8 cellular contexts compared by ENCODE assay signal in the genomic region with DNA sequence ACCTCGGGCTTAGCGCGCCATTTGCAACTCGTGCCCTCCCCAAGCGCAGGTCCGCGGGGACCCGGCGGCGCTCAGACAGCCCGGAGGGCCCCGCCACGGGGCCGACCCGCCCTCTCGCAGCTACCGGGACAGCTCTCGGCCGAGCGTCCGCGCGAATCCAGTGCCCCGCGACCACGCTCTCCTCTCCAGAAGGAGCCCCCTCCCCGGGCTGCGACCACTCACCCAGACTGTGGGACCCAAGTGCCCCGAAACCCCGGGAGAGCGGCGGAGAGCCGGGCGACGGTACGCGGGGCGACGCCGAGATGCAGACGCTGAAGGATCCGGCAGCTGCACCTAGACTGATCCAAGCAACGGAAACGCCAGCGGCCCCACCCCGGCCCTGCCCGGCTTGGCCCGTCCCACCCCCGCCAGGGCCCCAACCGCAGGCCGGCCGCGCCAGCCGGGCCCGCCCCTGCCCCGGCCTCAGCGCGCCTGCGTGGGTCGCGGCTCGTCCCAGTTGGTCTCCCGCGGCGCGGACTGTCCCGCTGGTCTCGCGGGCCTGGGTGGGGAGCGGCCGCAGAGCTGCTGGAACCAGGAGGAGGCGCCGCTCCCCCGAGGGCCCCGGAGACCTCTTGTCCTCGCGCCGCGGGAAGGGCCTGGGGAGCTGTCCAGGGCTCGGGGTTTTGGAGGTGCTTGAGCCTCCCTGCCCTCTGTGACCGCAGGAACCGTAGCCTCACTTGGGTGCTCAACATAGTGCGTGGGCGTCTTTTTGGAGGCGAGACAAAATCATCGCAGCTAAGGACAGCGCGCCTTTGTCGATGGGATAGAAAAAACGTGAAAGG. TPM values are rescaled to one million over a fixed set of nuclear protein-coding genes. Genes with fewer than 3 reads are reported as not detected.
A peak's percentile ranks its signal among the peaks of the same experiment; 100 is the strongest.
DNase-seq lines count a peak whose midpoint lies in the region; ATAC-seq, FAIRE-seq and TF ChIP-seq lines count a peak whose summit lies in the region.

A gene (minus strand): TSS at position 340 of the 821 bp plus-strand sequence. CDS start 391 bp downstream, outside the sequence.

- RAD21 ChIA-PET in GM12878 (lab: Charles Lee; ENCODE audit: unreplicated experiment): interaction anchor here (0.7 to 1.7 kb wide), 8 partner anchors 14 to 1252 kb away, joined by 3 to 7 read pairs (median 4); no protein-coding TSS in a partner anchor

- H3K27me3 ChIP-seq in GM12878 (replicated peaks in 1 of 2; ENCODE audit: control insufficient read depth in 2 of 2, insufficient read depth in 2 of 2, low read length in 1 of 2): no peaks in the 10 kb centered on the region

- CTCF ChIA-PET in GM12878 (lab: Yijun Ruan, JAX): interaction anchor here (0.5 to 1.6 kb wide), 10 partner anchors 12 to 128 kb away, joined by 3 to 7 read pairs (median 3); no protein-coding TSS in a partner anchor

- POLR2A ChIA-PET in GM12878 (lab: Charles Lee): interaction anchor here (0.6 to 1.3 kb wide), 6 partner anchors 12 to 1386 kb away, joined by 3 to 5 read pairs (median 4); a partner anchor contains a TSS

- TF ChIP-seq POLR2A in GM12892 (IDR thresholded peaks at IDR 0.05; ENCODE audit: low read depth, low read length): peak; percentile 87
- TF ChIP-seq POLR2A in GM12878 (IDR thresholded peaks at IDR 0.05; ENCODE audit: low read depth, low read length): peak; percentile 94

- peak within 1 kb of the TSS; percentile 100 for H3K4me3 Mint-ChIP-seq in HFFc6

- no peaks in the 10 kb centered on the region for H3K9me3 ChIP-seq in GM12878 (replicated peaks; ENCODE audit: control insufficient read depth, insufficient read depth, low read length)

- peak within 1 kb of the TSS; percentile 89 for H3K9ac ChIP-seq in GM12878 (ENCODE audit: control insufficient read depth, insufficient read depth, low read length)

- H3K79me2 ChIP-seq in GM12878 (ENCODE audit: control insufficient read depth, insufficient read depth, low read length): peaks cover 15% of the 10 kb centered on the region

- no peaks in the 10 kb centered on the region for H3K36me3 ChIP-seq in GM12878 (ENCODE audit: control insufficient read depth in 2 of 2, insufficient read depth in 2 of 2, low read length in 1 of 2)

- no peak for TF ChIP-seq CTCF in HFFc6 (IDR thresholded peaks at IDR 0.05)
- peak in 2 of 3 experiments; percentile 33 to 54; a peak in 3 of 6 replicates for TF ChIP-seq CTCF in GM12878 (IDR thresholded peaks at IDR 0.05 in 2 of 3, conservative IDR thresholded peaks at IDR 0.05 in 1 of 3; ENCODE audit: control insufficient read depth in 2 of 3, extremely low read depth in 1 of 3, insufficient read depth in 1 of 3, low read depth in 3 of 3, low read length in 3 of 3)

- peak within 1 kb of the TSS; percentile 93 for H2AFZ ChIP-seq in GM12878 (ENCODE audit: control insufficient read depth, low read depth, low read length)

- H4K20me1 ChIP-seq in GM12878 (ENCODE audit: control insufficient read depth, insufficient read depth): no peaks in the 10 kb centered on the region

- peaks cover 37% of the 10 kb centered on the region for H3K36me3 Mint-ChIP-seq in HFFc6 (ENCODE audit: low read depth)

- no peaks in the 10 kb centered on the region for H3K9me3 Mint-ChIP-seq in HFFc6

- peak; percentile 95 for ATAC-seq in GM12878
- ATAC-seq in sciatic nerve: peak; percentile 93

- in situ Hi-C loops in GM12878 (cut with MboI): no loop called here

- H3K4me3 ChIP-seq in GM12878: peak within 1 kb of the TSS; percentile 90

- peak; percentile 38; the same call in 1 of the 2 replicates for TF ChIP-seq RAD21 in GM12878 (IDR thresholded peaks at IDR 0.05; ENCODE audit: insufficient read depth, low read depth, low read length)

- BruUV-seq in GM12878 (replicated peaks; lab: Mats Ljungman, UMichigan): no TSS peak

- 1% methylated on average over 67 of the region's 90 CpGs for WGBS in GM12878 (ENCODE audit: insufficient coverage, insufficient replicate concordance, low lambda C conversion rate, missing lambda C conversion rate)

- H3K4me2 ChIP-seq in GM12878 (ENCODE audit: control insufficient read depth, insufficient read depth): peak within 1 kb of the TSS; percentile 77

- peaks cover 15% of the 10 kb centered on the region for H3K4me1 ChIP-seq in GM12878 (ENCODE audit: control insufficient read depth, insufficient read depth, low read length)

- H3K27me3 Mint-ChIP-seq in HFFc6 (ENCODE audit: insufficient read depth): peaks cover 5% of the 10 kb centered on the region

- SMC1A ChIA-PET in GM12878 (lab: Charles Lee; ENCODE audit: uncharacterized antibody, unreplicated experiment): interaction anchor here (0.9 to 2.1 kb wide), 5 partner anchors 11 to 131 kb away, joined by 3 to 8 read pairs (median 4); no protein-coding TSS in a partner anchor

- intact Hi-C loops in GM12878 (cut with micrococcal nuclease; ENCODE audit: unreplicated experiment) (loop anchor here (1.0 to 5.0 kb wide), 2 partner anchors 29 to 175 kb away; a partner anchor contains a TSS), sciatic nerve (cut with DNase I) (no loop called here)

- peaks cover 46% of the 10 kb centered on the region for H3K4me1 Mint-ChIP-seq in HFFc6 (ENCODE audit: low read depth)

- peak within 1 kb of the TSS; percentile 85 for H3K27ac ChIP-seq in GM12878 (ENCODE audit: control insufficient read depth, insufficient read depth)

- TF ChIP-seq EP300 in GM12878 (IDR thresholded peaks at IDR 0.05; ENCODE audit: borderline replicate concordance in 1 of 2, control insufficient read depth in 1 of 2, low read depth in 2 of 2, low read length in 2 of 2): 0 out of 4 replicates have a peak, but pooled peaks of 1 of the 2 experiments have one; percentile 3

- DNase-seq in GM12892 (ENCODE audit: insufficient read length) (peak; percentile 67), HFFc6 (peak; percentile 88), NCI-H1048 (lab: John Stamatoyannopoulos, UW) (peak; percentile 62), T-helper 9 cell (peak; percentile 47), GM12878 (ENCODE audit: low read depth, low spot score) (no peak), hypothalamus (lab: John Stamatoyannopoulos, UW) (peak; percentile 16 to 91 (median 77)), sciatic nerve (ENCODE audit: low spot score) (peak; percentile 93), AML-193 (lab: John Stamatoyannopoulos, UW) (no peak)

- H3K27ac Mint-ChIP-seq in HFFc6: peak within 1 kb of the TSS; percentile 100

- FAIRE-seq in GM12892 (lab: Jason Lieb, UNC): peak; percentile 97
- peak; percentile 70 for FAIRE-seq in GM12878 (lab: Jason Lieb, UNC)

TF ChIP-seq in GM12878, 131 proteins besides CTCF, POLR2A, EP300 and RAD21 (continues in another document):
- TF ChIP-seq IKZF2 (IDR thresholded peaks at IDR 0.05) (peak; percentile 51 to 67; a peak in 3 of 4 replicates), PML (IDR thresholded peaks at IDR 0.05; ENCODE audit: low read length) (0 out of 2 replicates have a peak, but pooled peaks have one; percentile 49), SPI1 (IDR thresholded peaks at IDR 0.05; ENCODE audit: borderline replicate concordance, insufficient read depth, low read depth, low read length) (no peak), CBFB (IDR thresholded peaks at IDR 0.05; ENCODE audit: low read depth) (peak; percentile 43; the same call in 1 of the 2 replicates), ZNF217 (IDR thresholded peaks at IDR 0.05) (no peak), HDAC2 (IDR thresholded peaks at IDR 0.05) (no peak)
- TF ChIP-seq, protein P1, sequence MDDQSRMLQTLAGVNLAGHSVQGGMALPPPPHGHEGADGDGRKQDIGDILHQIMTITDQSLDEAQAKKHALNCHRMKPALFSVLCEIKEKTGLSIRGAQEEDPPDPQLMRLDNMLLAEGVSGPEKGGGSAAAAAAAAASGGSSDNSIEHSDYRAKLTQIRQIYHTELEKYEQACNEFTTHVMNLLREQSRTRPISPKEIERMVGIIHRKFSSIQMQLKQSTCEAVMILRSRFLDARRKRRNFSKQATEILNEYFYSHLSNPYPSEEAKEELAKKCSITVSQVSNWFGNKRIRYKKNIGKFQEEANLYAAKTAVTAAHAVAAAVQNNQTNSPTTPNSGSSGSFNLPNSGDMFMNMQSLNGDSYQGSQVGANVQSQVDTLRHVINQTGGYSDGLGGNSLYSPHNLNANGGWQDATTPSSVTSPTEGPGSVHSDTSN (IDR thresholded peaks at IDR 0.05; ENCODE audit: insufficient replicate concordance, low read depth, low read length): no peak
- TF ChIP-seq, protein P2, sequence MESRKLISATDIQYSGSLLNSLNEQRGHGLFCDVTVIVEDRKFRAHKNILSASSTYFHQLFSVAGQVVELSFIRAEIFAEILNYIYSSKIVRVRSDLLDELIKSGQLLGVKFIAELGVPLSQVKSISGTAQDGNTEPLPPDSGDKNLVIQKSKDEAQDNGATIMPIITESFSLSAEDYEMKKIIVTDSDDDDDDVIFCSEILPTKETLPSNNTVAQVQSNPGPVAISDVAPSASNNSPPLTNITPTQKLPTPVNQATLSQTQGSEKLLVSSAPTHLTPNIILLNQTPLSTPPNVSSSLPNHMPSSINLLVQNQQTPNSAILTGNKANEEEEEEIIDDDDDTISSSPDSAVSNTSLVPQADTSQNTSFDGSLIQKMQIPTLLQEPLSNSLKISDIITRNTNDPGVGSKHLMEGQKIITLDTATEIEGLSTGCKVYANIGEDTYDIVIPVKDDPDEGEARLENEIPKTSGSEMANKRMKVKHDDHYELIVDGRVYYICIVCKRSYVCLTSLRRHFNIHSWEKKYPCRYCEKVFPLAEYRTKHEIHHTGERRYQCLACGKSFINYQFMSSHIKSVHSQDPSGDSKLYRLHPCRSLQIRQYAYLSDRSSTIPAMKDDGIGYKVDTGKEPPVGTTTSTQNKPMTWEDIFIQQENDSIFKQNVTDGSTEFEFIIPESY (IDR thresholded peaks at IDR 0.05): no peak

RNA-seq across cellular contexts. Expression of the gene that starts here (rescaled TPM):
- 144 TPM for polyA plus RNA-seq in GM12892 (2012; ENCODE audit: missing spikeins)
- 1,000 to 10,000 TPM in 4 of 6 experiments, 100 to 1,000 TPM in 2; 934 to 1,075 (median 1,012) TPM for total RNA-seq in HFFc6 (2021; fragmentation: NEBNext Ultra II Directional; extraction: Animal tissue kit (Norgen Biotek cat#: 25700))
- total RNA-seq in GM12878 (2013; cell fraction: nucleolus; rRNA removed): 49.2 and 54.5 TPM in 2 replicates
- total RNA-seq in GM12878 (2014; rRNA removed): 101 and 122 TPM in 2 replicates
- 150 and 156 TPM in 2 replicates for total RNA-seq in GM12878 (2014; rRNA removed; fragmentation: Illumina TruSeq; extraction: Trizol)
- 102 and 108 TPM in 2 replicates for total RNA-seq in GM12878 (2021)
- polyA plus RNA-seq in GM12878 (2011; ENCODE audit: low read depth): 98.6 TPM
- 166 and 189 TPM in 2 replicates for polyA plus RNA-seq in GM12878 (2011; rRNA removed)
- polyA plus RNA-seq in GM12878 (2011; cell fraction: cytosol; rRNA removed): 121 and 124 TPM in 2 replicates
- 106 and 126 TPM in 2 replicates for polyA plus RNA-seq in GM12878 (2011; cell fraction: nucleus; rRNA removed)
- polyA plus RNA-seq in GM12878 (2012): 94.2 and 108 TPM in 2 replicates
- polyA plus RNA-seq in GM12878 (2014; fragmentation: Illumina TruSeq; extraction: Trizol): 172 and 208 TPM in 2 replicates
- polyA plus RNA-seq in GM12878 (2014; fragmentation: Nextera tagmentation; extraction: Ambion mirVana): 100 to 1,000 TPM; 218 to 249 TPM
- 97.2 and 120 TPM in 2 replicates for polyA plus RNA-seq in GM12878 (2014; rRNA removed)
- polyA plus RNA-seq in GM12878 (2016; fragmentation: Nextera tagmentation; extraction: Ambion mirVana): 100 to 1,000 TPM; 201 to 203 TPM
- 68.4 and 109 TPM in 2 replicates for polyA minus RNA-seq in GM12878 (2011; rRNA and poly(A)+ RNA removed)
- polyA minus RNA-seq in GM12878 (2011; cell fraction: cytosol; rRNA and poly(A)+ RNA removed): 80.8 and 85.0 TPM in 2 replicates
- polyA minus RNA-seq in GM12878 (2011; cell fraction: nucleus; rRNA and poly(A)+ RNA removed): 26.1 and 35.2 TPM in 2 replicates
- 280 TPM for total RNA-seq in sciatic nerve

Comparison
In these comparisons a context has a peak if more than half of its experiments do, and no peak if none do; other contexts are left out.
1. DNase-seq: peak in GM12892 (single experiment), HFFc6 (single experiment), NCI-H1048 (single experiment), T-helper 9 cell (single experiment), hypothalamus (51 of 51) and sciatic nerve (single experiment); none in GM12878 (single experiment) and AML-193 (0 of 2).